In genomic region chr19:45882652-45883585, GRCh38 we compare ENCODE assay signal across 1 cellular context.
A peak's percentile ranks its signal among the peaks of the same experiment; 100 is the strongest.
TF ChIP-seq lines count a peak whose summit lies in the region.

No MANE protein-coding gene starts in this region.

TF ChIP-seq in A549, 52 proteins besides CTCF, POLR2A, EP300 and RAD21 (continued from another document):
- TF ChIP-seq ELK1 (IDR thresholded peaks at IDR 0.05; ENCODE audit: low read depth, low read length) (no peak), SMC3 (IDR thresholded peaks at IDR 0.05) (peak; percentile 98), MAZ (IDR thresholded peaks at IDR 0.05; ENCODE audit: borderline replicate concordance, low read depth, low read length) (no peak), MAFK (IDR thresholded peaks at IDR 0.05; ENCODE audit: partially characterized antibody) (no peak), HOXB13 (CRISPR knock-in tag; IDR thresholded peaks at IDR 0.05; ENCODE audit: low read depth) (no peak), GATA3 (IDR thresholded peaks at IDR 0.05; ENCODE audit: borderline replicate concordance) (peak; percentile 30; the same call in 1 of the 2 replicates), CHD2 (IDR thresholded peaks at IDR 0.05; ENCODE audit: low read length, partially characterized antibody) (peak; percentile 31), NR3C1 (IDR thresholded peaks at IDR 0.05) (no peak), FOSB (CRISPR knock-in tag; IDR thresholded peaks at IDR 0.05) (peak; percentile 82; the same call in 1 of the 2 replicates), NFE2L2 (conservative IDR thresholded peaks at IDR 0.05; ENCODE audit: low read length) (no peak), SREBF2 (IDR thresholded peaks at IDR 0.05) (no peak), TFCP2L1 (CRISPR knock-in tag; IDR thresholded peaks at IDR 0.05) (peak; percentile 92), EHMT2 (IDR thresholded peaks at IDR 0.05; ENCODE audit: low read depth) (no peak), CEBPB (IDR thresholded peaks at IDR 0.05) (no peak), MYC (IDR thresholded peaks at IDR 0.05; ENCODE audit: borderline replicate concordance, low read length) (peak; percentile 43), KDM5A (IDR thresholded peaks at IDR 0.05) (no peak), REST (IDR thresholded peaks at IDR 0.05) (no peak), BHLHE40 (IDR thresholded peaks at IDR 0.05; ENCODE audit: low read depth, low read length) (peak; percentile 96), MAX (IDR thresholded peaks at IDR 0.05) (peak; percentile 90), CBX2 (IDR thresholded peaks at IDR 0.05; ENCODE audit: borderline replicate concordance, low read depth) (no peak), ZC3H11A (IDR thresholded peaks at IDR 0.05) (no peak), RNF2 (IDR thresholded peaks at IDR 0.05; ENCODE audit: borderline replicate concordance, low read depth) (no peak), KDM1A (IDR thresholded peaks at IDR 0.05; ENCODE audit: low read depth) (peak; percentile 99), POLR2AphosphoS2 (conservative IDR thresholded peaks at IDR 0.05; ENCODE audit: low read length) (no peak), ATOH8 (CRISPR knock-in tag; IDR thresholded peaks at IDR 0.05; ENCODE audit: low read depth) (peak; percentile 86; the same call in 1 of the 2 replicates), RCOR1 (IDR thresholded peaks at IDR 0.05; ENCODE audit: low read depth, low read length) (peak; percentile 90; the same call in 1 of the 2 replicates), RARB (CRISPR knock-in tag; IDR thresholded peaks at IDR 0.05) (no peak), TP53 (CRISPR knock-in tag; IDR thresholded peaks at IDR 0.05) (peak; percentile 50; the same call in 1 of the 2 replicates), HEYL (CRISPR knock-in tag; IDR thresholded peaks at IDR 0.05) (no peak), JUN (IDR thresholded peaks at IDR 0.05) (peak; percentile 71 to 89), CHD4 (IDR thresholded peaks at IDR 0.05; ENCODE audit: borderline replicate concordance) (peak; percentile 98), FOSL2 (IDR thresholded peaks at IDR 0.05) (no peak), FOSL2 (CRISPR knock-in tag; IDR thresholded peaks at IDR 0.05) (peak; percentile 20; the same call in 1 of the 2 replicates), E2F6 (IDR thresholded peaks at IDR 0.05; ENCODE audit: borderline replicate concordance, low read depth) (peak; percentile 67; the same call in 1 of the 2 replicates), EHF (CRISPR knock-in tag; IDR thresholded peaks at IDR 0.05) (0 out of 2 replicates have a peak, but pooled peaks have one; percentile 58)
